In genomic region chr2:201216918-201217317, GRCh38 we compare ENCODE assay signal across 24 cellular contexts. TPM values are rescaled to one million over a fixed set of nuclear protein-coding genes. Genes with fewer than 3 reads are reported as not detected.
DNase-seq lines count a peak whose midpoint lies in the region; ATAC-seq and TF ChIP-seq lines count a peak whose summit lies in the region.
"Had no signal": no experiment of that assay in that cellular context is flagged by ENCODE, and none has a peak within 500 bp of the region (broad histone marks: within the 10 kb centered on the region; RNA-seq: fewer than 3 reads in every experiment).

No MANE protein-coding gene starts in this region.

- H3K27ac Mint-ChIP-seq in activated naive CD4-positive, alpha-beta T cell treated with anti-CD3 and anti-CD28 coated beads, Interleukin-2, amount 50 U/mL, for 72 hours = no peak overlapping the region
- H3K27ac Mint-ChIP-seq in activated naive CD4-positive, alpha-beta T cell treated with anti-CD3 and anti-CD28 coated beads for 36 hours = no peak overlapping the region
- H3K27ac Mint-ChIP-seq in activated T-helper 17 cell treated with anti-CD3 and anti-CD28 coated beads, Interleukin-2, amount 50 U/mL, for 72 hours = no peak overlapping the region
- H3K27ac Mint-ChIP-seq in naive thymus-derived CD4-positive, alpha-beta T cell = peak overlapping the region in 8 of 9 donors; percentile 0 to 83 (median 20)
- H3K27ac Mint-ChIP-seq: B cell, GM23338, H9 had no signal

- peaks cover 0 to 12% of the 10 kb centered on the region in 2 donors for H3K36me3 Mint-ChIP-seq in activated naive CD4-positive, alpha-beta T cell treated with anti-CD3 and anti-CD28 coated beads, Interleukin-2, amount 50 U/mL, for 72 hours
- peaks cover 15% of the 10 kb centered on the region for H3K36me3 Mint-ChIP-seq in activated naive CD4-positive, alpha-beta T cell treated with anti-CD3 and anti-CD28 coated beads for 36 hours (ENCODE audit: low read depth)
- peaks cover 31% of the 10 kb centered on the region for H3K36me3 Mint-ChIP-seq in activated T-helper 17 cell treated with anti-CD3 and anti-CD28 coated beads, Interleukin-2, amount 50 U/mL, for 72 hours (ENCODE audit: low read depth)
- peaks cover 4 to 40% (median 29%) of the 10 kb centered on the region in 5 donors for H3K36me3 Mint-ChIP-seq in naive thymus-derived CD4-positive, alpha-beta T cell

- POLR2A ChIA-PET in naive thymus-derived CD4-positive, alpha-beta T cell (lab: Charles Lee) = interaction anchor here (0.7 kb wide), 1 partner anchor 13 kb away, joined by 4 read pairs; no protein-coding TSS in a partner anchor

- peaks cover 42% of the 10 kb centered on the region for H3K4me1 Mint-ChIP-seq in activated naive CD4-positive, alpha-beta T cell treated with anti-CD3 and anti-CD28 coated beads for 36 hours (ENCODE audit: low read depth)
- peaks cover 28% of the 10 kb centered on the region for H3K4me1 Mint-ChIP-seq in activated T-helper 17 cell treated with anti-CD3 and anti-CD28 coated beads, Interleukin-2, amount 50 U/mL, for 72 hours
- peaks cover 22 to 52% (median 46%) of the 10 kb centered on the region in 7 donors for H3K4me1 Mint-ChIP-seq in naive thymus-derived CD4-positive, alpha-beta T cell

- no peak overlapping the region for H3K4me3 ChIP-seq in naive thymus-derived CD4-positive, alpha-beta T cell (ENCODE audit: low read length)
- no peak overlapping the region for H3K4me3 ChIP-seq in Peyer's patch
- no peak overlapping the region for H3K4me3 ChIP-seq in aorta (ENCODE audit: low read length in 2 of 2)
- H3K4me3 ChIP-seq: GM23338, K562 had no signal

- H3K4me1 ChIP-seq in naive thymus-derived CD4-positive, alpha-beta T cell (ENCODE audit: control insufficient read depth in 2 of 2, insufficient read depth in 2 of 2, low read length in 2 of 2) = peaks cover 0 to 32% of the 10 kb centered on the region in 2 donors
- H3K4me1 ChIP-seq in Peyer's patch (peaks cover 0 to 24% (median under 1%) of the 10 kb centered on the region in 4 donors), aorta (ENCODE audit: control insufficient read depth in 1 of 2, insufficient read depth in 2 of 2, low read length in 2 of 2) (no peaks in the 10 kb centered on the region)

- no peak overlapping the region for H3K27ac ChIP-seq in naive thymus-derived CD4-positive, alpha-beta T cell (ENCODE audit: low read depth, low read length)
- H3K27ac ChIP-seq in Peyer's patch (no peak overlapping the region), aorta (ENCODE audit: low read depth in 1 of 2, low read length in 2 of 2) (no peak overlapping the region)
- H3K27ac ChIP-seq: C4-2B, RWPE1 had no signal

- intact Hi-C loops in activated naive CD4-positive, alpha-beta T cell treated with anti-CD3 and anti-CD28 coated beads for 36 hours (cut with micrococcal nuclease) = no loop called here
- intact Hi-C loops in naive thymus-derived CD4-positive, alpha-beta T cell (cut with micrococcal nuclease) = no loop called here
- intact Hi-C loops in aorta (cut with DNase I) = no loop called here

- no peak for TF ChIP-seq POLR2A in Peyer's patch (IDR thresholded peaks at IDR 0.05)

- H3K9me3 ChIP-seq in naive thymus-derived CD4-positive, alpha-beta T cell (ENCODE audit: control insufficient read depth in 2 of 3, low read length in 3 of 3) = no peaks in the 10 kb centered on the region
- H3K9me3 ChIP-seq in Peyer's patch (no peaks in the 10 kb centered on the region), aorta (ENCODE audit: control insufficient read depth, low read length) (no peaks in the 10 kb centered on the region)

- TF ChIP-seq CTCF in Peyer's patch (IDR thresholded peaks at IDR 0.05) = no peak

- WGBS in aorta, 2 donors = 95 to 97% methylated on average over 1 of the region's 1 CpG

- peak; percentile 45 to 54 for ATAC-seq in activated naive CD4-positive, alpha-beta T cell treated with anti-CD3 and anti-CD28 coated beads, Interleukin-2, amount 50 U/mL, for 72 hours
- peak; percentile 65 for ATAC-seq in activated T-helper 17 cell treated with anti-CD3 and anti-CD28 coated beads, Interleukin-2, amount 50 U/mL, for 72 hours (replicated peaks)
- no peak for ATAC-seq in naive thymus-derived CD4-positive, alpha-beta T cell
- ATAC-seq in HG03432 (IDR thresholded peaks at IDR 0.05; ENCODE audit: unreplicated experiment) (no peak), aorta (ENCODE audit: low FRiP score) (no peak)
- ATAC-seq: GM23338, K562 had no signal

- H3K4me3 Mint-ChIP-seq in activated naive CD4-positive, alpha-beta T cell treated with anti-CD3 and anti-CD28 coated beads for 36 hours = no peak overlapping the region
- H3K4me3 Mint-ChIP-seq in activated T-helper 17 cell treated with anti-CD3 and anti-CD28 coated beads, Interleukin-2, amount 50 U/mL, for 72 hours = no peak overlapping the region
- no peak overlapping the region for H3K4me3 Mint-ChIP-seq in naive thymus-derived CD4-positive, alpha-beta T cell
- H3K4me3 Mint-ChIP-seq: B cell; CD8-positive, alpha-beta memory T cell; GM23338; H9 had no signal

- CTCF ChIA-PET in activated naive CD4-positive, alpha-beta T cell treated with anti-CD3 and anti-CD28 coated beads for 36 hours (lab: Charles Lee) = no interaction called here
- CTCF ChIA-PET in naive thymus-derived CD4-positive, alpha-beta T cell (lab: Charles Lee) = no interaction called here

- no peaks in the 10 kb centered on the region for H3K27me3 Mint-ChIP-seq in activated naive CD4-positive, alpha-beta T cell treated with anti-CD3 and anti-CD28 coated beads for 36 hours (ENCODE audit: low read depth)
- H3K27me3 Mint-ChIP-seq in activated T-helper 17 cell treated with anti-CD3 and anti-CD28 coated beads, Interleukin-2, amount 50 U/mL, for 72 hours = no peaks in the 10 kb centered on the region
- H3K27me3 Mint-ChIP-seq in naive thymus-derived CD4-positive, alpha-beta T cell = no peaks in the 10 kb centered on the region
- H3K27me3 Mint-ChIP-seq: B cell had no signal

- no peaks in the 10 kb centered on the region for H3K9me3 Mint-ChIP-seq in activated naive CD4-positive, alpha-beta T cell treated with anti-CD3 and anti-CD28 coated beads, Interleukin-2, amount 50 U/mL, for 72 hours
- H3K9me3 Mint-ChIP-seq in activated naive CD4-positive, alpha-beta T cell treated with anti-CD3 and anti-CD28 coated beads for 36 hours = no peaks in the 10 kb centered on the region
- no peaks in the 10 kb centered on the region for H3K9me3 Mint-ChIP-seq in activated T-helper 17 cell treated with anti-CD3 and anti-CD28 coated beads, Interleukin-2, amount 50 U/mL, for 72 hours
- H3K9me3 Mint-ChIP-seq in naive thymus-derived CD4-positive, alpha-beta T cell = no peaks in the 10 kb centered on the region
- H3K9me3 Mint-ChIP-seq: CD8-positive, alpha-beta memory T cell; GM23338 had no signal

- DNase-seq in activated naive CD4-positive, alpha-beta T cell treated with anti-CD3 and anti-CD28 coated beads, Interleukin-2, amount 50 U/mL, for 72 hours (ENCODE audit: low spot score in 2 of 2) = no peak
- DNase-seq in activated naive CD4-positive, alpha-beta T cell treated with anti-CD3 and anti-CD28 coated beads for 36 hours = no peak
- DNase-seq in naive thymus-derived CD4-positive, alpha-beta T cell = no peak
- DNase-seq in Peyer's patch = no peak
- no peak for DNase-seq in aorta
- DNase-seq: Calu3; CD8-positive, alpha-beta memory T cell; DMS79 treated with DMSO at 0.1 percent for 48 hours; GF-D8; H9; NCI-H1105 treated with DMSO at 0.1 percent for 48 hours; NCI-H146; NCI-H1930; NCI-H446; NCI-H526; NCI-H82; SHP77 had no signal

- peaks cover 0 to 35% (median 9%) of the 10 kb centered on the region in 3 experiments for H3K36me3 ChIP-seq in naive thymus-derived CD4-positive, alpha-beta T cell (ENCODE audit: control insufficient read depth in 2 of 3, insufficient read depth in 3 of 3, low read length in 3 of 3)
- peaks cover 0 to 20% (median 0%) of the 10 kb centered on the region in 3 donors for H3K36me3 ChIP-seq in Peyer's patch
- no peaks in the 10 kb centered on the region for H3K36me3 ChIP-seq in aorta (ENCODE audit: control insufficient read depth in 1 of 2, insufficient read depth in 2 of 2, low read length in 1 of 2)

- H3K27me3 ChIP-seq in naive thymus-derived CD4-positive, alpha-beta T cell (ENCODE audit: control insufficient read depth in 2 of 2, insufficient read depth in 2 of 2, low read length in 2 of 2) = no peaks in the 10 kb centered on the region
- no peaks in the 10 kb centered on the region for H3K27me3 ChIP-seq in Peyer's patch
- H3K27me3 ChIP-seq in aorta (ENCODE audit: control insufficient read depth in 1 of 2, insufficient read depth in 2 of 2, low read length in 1 of 2) = no peaks in the 10 kb centered on the region

RNA-seq across cellular contexts. Expression of gene CASP10, which starts 34.0 kb away (rescaled TPM):
- total RNA-seq in activated naive CD4-positive, alpha-beta T cell treated with anti-CD3 and anti-CD28 coated beads, Interleukin-2, amount 50 U/mL, for 72 hours = 10 to 100 TPM; 23.5 to 25.1 TPM
- total RNA-seq in activated naive CD4-positive, alpha-beta T cell treated with anti-CD3 and anti-CD28 coated beads for 36 hours = 10 to 100 TPM; 22.0 to 22.1 TPM
- 10 to 100 TPM; 10.8 to 22.7 TPM for total RNA-seq in activated T-helper 17 cell treated with anti-CD3 and anti-CD28 coated beads, Interleukin-2, amount 50 U/mL, for 72 hours
- 10 to 100 TPM; 29.0 to 49.8 (median 42.9) TPM for total RNA-seq in naive thymus-derived CD4-positive, alpha-beta T cell
- polyA plus RNA-seq in naive thymus-derived CD4-positive, alpha-beta T cell = 10 to 100 TPM; 15.9 to 18.9 TPM
- total RNA-seq in Peyer's patch = 10 to 100 TPM; 38.2 to 71.1 (median 46.2) TPM
- 10 to 100 TPM in 1 of 2 donors, 1 to 10 TPM in 1; 8.1 to 26.1 TPM for total RNA-seq in aorta
- 1 to 10 TPM; 1.1 to 3.4 TPM for polyA plus RNA-seq in aorta

RNA-seq across cellular contexts. Expression of gene CASP8, which starts 43.4 kb away (rescaled TPM):
- total RNA-seq in activated naive CD4-positive, alpha-beta T cell treated with anti-CD3 and anti-CD28 coated beads, Interleukin-2, amount 50 U/mL, for 72 hours = 10 to 100 TPM; 40.4 to 74.3 TPM
- total RNA-seq in activated naive CD4-positive, alpha-beta T cell treated with anti-CD3 and anti-CD28 coated beads for 36 hours = 10 to 100 TPM; 37.0 to 39.8 TPM
- 100 to 1,000 TPM; 119 to 128 TPM for total RNA-seq in activated T-helper 17 cell treated with anti-CD3 and anti-CD28 coated beads, Interleukin-2, amount 50 U/mL, for 72 hours
- 100 to 1,000 TPM in 3 of 5 experiments, 10 to 100 TPM in 2; 84.9 to 159 (median 150) TPM for total RNA-seq in naive thymus-derived CD4-positive, alpha-beta T cell
- 10 to 100 TPM; 38.9 to 78.1 TPM for polyA plus RNA-seq in naive thymus-derived CD4-positive, alpha-beta T cell
- 100 to 1,000 TPM in 1 of 4 donors, 10 to 100 TPM in 3; 32.0 to 262 (median 42.8) TPM for total RNA-seq in Peyer's patch
- 10 to 100 TPM; 19.2 to 20.3 TPM for total RNA-seq in aorta
- 1 to 10 TPM; 5.6 to 9.7 TPM for polyA plus RNA-seq in aorta

Comparison
In these comparisons a context has a peak if more than half of its experiments do, and no peak if none do; other contexts are left out.
1. ATAC-seq: peak in activated naive CD4-positive, alpha-beta T cell treated with anti-CD3 and anti-CD28 coated beads, Interleukin-2, amount 50 U/mL, for 72 hours (2 of 2) and activated T-helper 17 cell treated with anti-CD3 and anti-CD28 coated beads, Interleukin-2, amount 50 U/mL, for 72 hours (single experiment); none in naive thymus-derived CD4-positive, alpha-beta T cell (single experiment), HG03432 (single experiment) and aorta (single experiment).
2. H3K27ac Mint-ChIP-seq: peak in naive thymus-derived CD4-positive, alpha-beta T cell (8 of 9); none in activated naive CD4-positive, alpha-beta T cell treated with anti-CD3 and anti-CD28 coated beads, Interleukin-2, amount 50 U/mL, for 72 hours (0 of 2), activated naive CD4-positive, alpha-beta T cell treated with anti-CD3 and anti-CD28 coated beads for 36 hours (single experiment) and activated T-helper 17 cell treated with anti-CD3 and anti-CD28 coated beads, Interleukin-2, amount 50 U/mL, for 72 hours (single experiment).